In genomic region chr22:21929253-21929652, GRCh38 we compare ENCODE assay signal across 23 cellular contexts. TPM values are rescaled to one million over a fixed set of nuclear protein-coding genes. Genes with fewer than 3 reads are reported as not detected.
DNase-seq lines count a peak whose midpoint lies in the region; ATAC-seq, FAIRE-seq and TF ChIP-seq lines count a peak whose summit lies in the region.
"Had no signal": no experiment of that assay in that cellular context is flagged by ENCODE, and none has a peak within 500 bp of the region (broad histone marks: within the 10 kb centered on the region; RNA-seq: fewer than 3 reads in every experiment).

No MANE protein-coding gene starts in this region.

- WGBS in small intestine, 3 donors, result 92 to 99% (median 92%) methylated on average over 6 of the region's 6 CpGs

- 0 out of 2 replicates have a peak overlapping the region, but pooled peaks have one; percentile 49 for H3K27ac ChIP-seq in BLaER1
- no peak overlapping the region for H3K27ac ChIP-seq in neural progenitor cell
- H3K27ac ChIP-seq in small intestine (ENCODE audit: low read depth in 1 of 2, low read length in 1 of 2), result no peak overlapping the region
- H3K27ac ChIP-seq: RWPE1, SK-N-MC had no signal

- H2AFZ ChIP-seq in neural progenitor cell (replicated peaks), result no peak overlapping the region

- no peaks in the 10 kb centered on the region for H3K9me3 Mint-ChIP-seq in WTC11
- H3K9me3 Mint-ChIP-seq in neural progenitor cell, result no peaks in the 10 kb centered on the region
- H3K9me3 Mint-ChIP-seq: CD14-positive monocyte had no signal

- H3K79me2 ChIP-seq in neural progenitor cell (ENCODE audit: low read depth), result no peaks in the 10 kb centered on the region

- H3K4me2 ChIP-seq in BLaER1, result peak overlapping the region; percentile 78
- H3K4me2 ChIP-seq in neural progenitor cell, result no peak overlapping the region

- H3K4me1 ChIP-seq in BLaER1 (peaks cover 30% of the 10 kb centered on the region), neural progenitor cell (peaks cover 26% of the 10 kb centered on the region), small intestine (ENCODE audit: control insufficient read depth in 2 of 2, insufficient read depth in 1 of 2, low read depth in 1 of 2, low read length in 1 of 2) (no peaks in the 10 kb centered on the region)

- H3K9me3 ChIP-seq in BLaER1, result no peaks in the 10 kb centered on the region
- no peaks in the 10 kb centered on the region for H3K9me3 ChIP-seq in neural progenitor cell (ENCODE audit: low read depth)
- no peaks in the 10 kb centered on the region for H3K9me3 ChIP-seq in small intestine (ENCODE audit: control insufficient read depth, low read depth)

- FAIRE-seq in small intestine (lab: Jason Lieb, UNC), result no peak
- FAIRE-seq: H54 had no signal

- H4K20me1 ChIP-seq in BLaER1 (peaks cover 28% of the 10 kb centered on the region), neural progenitor cell (ENCODE audit: low read depth) (no peaks in the 10 kb centered on the region)

- H3K36me3 Mint-ChIP-seq in WTC11, result peaks cover 17% of the 10 kb centered on the region; the same call in 1 of the 2 replicates
- peaks cover 13% of the 10 kb centered on the region for H3K36me3 Mint-ChIP-seq in neural progenitor cell

- no peak for DNase-seq in Jurkat, Clone E6-1 (ENCODE audit: low read depth, low spot score)
- DNase-seq in WTC11 (ENCODE audit: low spot score) (no peak), neural progenitor cell (ENCODE audit: low spot score) (no peak), small intestine (no peak), NCI-H2081 treated with DMSO at 0.1 percent for 48 hours (lab: John Stamatoyannopoulos, UW) (no peak), NCI-H2081 (lab: John Stamatoyannopoulos, UW) (no peak)
- DNase-seq: 8988T; AML-193; DMS79; KG1; NCI-H1105; NCI-H146; NCI-H2029; NCI-H446 treated with DMSO at 0.1 percent for 48 hours; NCI-H774; NK-92 treated with Interleukin-12 subunit alpha and Interleukin-12 subunit beta, amount 100 ng/mL, for 24 hours; SHP77 treated with DMSO at 0.1 percent for 48 hours; SW 1271 had no signal

- ATAC-seq in WTC11, result no peak

- H3K4me3 Mint-ChIP-seq in WTC11, result no peak overlapping the region
- H3K4me3 Mint-ChIP-seq in neural progenitor cell, result no peak overlapping the region
- H3K4me3 Mint-ChIP-seq: CD14-positive monocyte had no signal

- TF ChIP-seq CTCF in WTC11 (IDR thresholded peaks at IDR 0.05) (no peak), neural progenitor cell (IDR thresholded peaks at IDR 0.05) (no peak)

- POLR2A ChIA-PET in WTC11 (lab: Charles Lee), result no interaction called here

- H3K27me3 ChIP-seq in BLaER1 (no peaks in the 10 kb centered on the region), neural progenitor cell (no peaks in the 10 kb centered on the region), small intestine (ENCODE audit: control insufficient read depth in 2 of 2, insufficient read depth in 2 of 2, low read length in 2 of 2) (no peaks in the 10 kb centered on the region)

- CTCF ChIA-PET in WTC11 (lab: Charles Lee), result interaction anchor here (2.3 to 4.5 kb wide), 2 partner anchors 8 to 19 kb away, joined by 6 to 49 read pairs; no protein-coding TSS in a partner anchor

- H3K4me3 ChIP-seq in BLaER1 (no peak overlapping the region), neural progenitor cell (no peak overlapping the region), small intestine (ENCODE audit: low read depth in 1 of 2, low read length in 2 of 2) (no peak overlapping the region)
- H3K4me3 ChIP-seq in Jurkat, Clone E6-1 (ENCODE audit: low read length), result peak overlapping the region; percentile 29
- H3K4me3 ChIP-seq: SK-N-MC had no signal

- H3K36me3 ChIP-seq in BLaER1 (peaks cover 95% of the 10 kb centered on the region), neural progenitor cell (no peaks in the 10 kb centered on the region), small intestine (ENCODE audit: control insufficient read depth in 2 of 2, insufficient read depth in 2 of 2, low read length in 2 of 2) (peaks cover 2 to 6% of the 10 kb centered on the region in 2 donors)

- H3K27me3 Mint-ChIP-seq in WTC11 (ENCODE audit: low read depth) (no peaks in the 10 kb centered on the region), neural progenitor cell (ENCODE audit: insufficient read depth, low read depth) (peaks cover 4% of the 10 kb centered on the region)

- H3F3A ChIP-seq in neural progenitor cell (ENCODE audit: low read depth), result peaks cover 14% of the 10 kb centered on the region

- 0 out of 2 replicates have a peak overlapping the region, but pooled peaks have one; percentile 24 for H3K9ac ChIP-seq in BLaER1
- H3K9ac ChIP-seq in neural progenitor cell, result no peak overlapping the region

- H3K4me1 Mint-ChIP-seq in WTC11, result peaks cover 45% of the 10 kb centered on the region
- peaks cover 26% of the 10 kb centered on the region for H3K4me1 Mint-ChIP-seq in neural progenitor cell
- H3K4me1 Mint-ChIP-seq: CD14-positive monocyte had no signal

- H3K27ac Mint-ChIP-seq in WTC11 (peak overlapping the region; percentile 51; the same call in 1 of the 2 replicates), neural progenitor cell (peak overlapping the region; percentile 8)

TF ChIP-seq in WTC11, 78 proteins besides CTCF, POLR2A, EP300 and RAD21 (continues in another document):
- no peak for TF ChIP-seq PRDM15 (CRISPR knock-in tag; IDR thresholded peaks at IDR 0.05)
- no peak for TF ChIP-seq ZNF396 (CRISPR knock-in tag; IDR thresholded peaks at IDR 0.05; ENCODE audit: borderline replicate concordance)
- TF ChIP-seq ZNF138 (CRISPR knock-in tag; conservative IDR thresholded peaks at IDR 0.05), result no peak
- TF ChIP-seq ATF2 (CRISPR knock-in tag; IDR thresholded peaks at IDR 0.05; ENCODE audit: borderline replicate concordance, low read depth), result no peak
- TF ChIP-seq ZSCAN18 (CRISPR knock-in tag; IDR thresholded peaks at IDR 0.05), result no peak
- TF ChIP-seq SOX15 (CRISPR knock-in tag; IDR thresholded peaks at IDR 0.05), result no peak
- no peak for TF ChIP-seq NR3C1 (CRISPR knock-in tag; conservative IDR thresholded peaks at IDR 0.05; ENCODE audit: low read depth)
- TF ChIP-seq ZNF423 (CRISPR knock-in tag; IDR thresholded peaks at IDR 0.05), result no peak
- no peak for TF ChIP-seq HMGA2 (CRISPR knock-in tag; IDR thresholded peaks at IDR 0.05)
- TF ChIP-seq ZNF671 (CRISPR knock-in tag; IDR thresholded peaks at IDR 0.05), result no peak

RNA-seq across cellular contexts. Expression of gene PPM1F, which starts 23.4 kb away (rescaled TPM):
- polyA plus RNA-seq in Jurkat, Clone E6-1 (2012; ENCODE audit: insufficient read depth, insufficient read length), result 19.5 TPM
- total RNA-seq in WTC11 (2021), result 23.9 to 30.6 TPM (median 28.6 TPM) in 3 replicates
- total RNA-seq in neural progenitor cell (ENCODE audit: low replicate concordance), result 18.0 and 39.0 TPM in 2 replicates
- 10 to 100 TPM in 1 of 3 donors, 1 to 10 TPM in 2; 1.8 to 16.7 (median 4.6) TPM for polyA plus RNA-seq in small intestine

RNA-seq across cellular contexts. Expression of gene TOP3B, which starts 53.3 kb away (rescaled TPM):
- 45.6 TPM for polyA plus RNA-seq in Jurkat, Clone E6-1 (2012; ENCODE audit: insufficient read depth, insufficient read length)
- total RNA-seq in WTC11 (2021) (52.5 to 68.6 TPM (median 52.7 TPM) in 3 replicates), neural progenitor cell (ENCODE audit: low replicate concordance) (53.9 and 74.0 TPM in 2 replicates)
- 10 to 100 TPM; 12.0 to 15.0 (median 14.1) TPM for polyA plus RNA-seq in small intestine
